ENCODE assay signal across 2 cellular contexts in the genomic region with DNA sequence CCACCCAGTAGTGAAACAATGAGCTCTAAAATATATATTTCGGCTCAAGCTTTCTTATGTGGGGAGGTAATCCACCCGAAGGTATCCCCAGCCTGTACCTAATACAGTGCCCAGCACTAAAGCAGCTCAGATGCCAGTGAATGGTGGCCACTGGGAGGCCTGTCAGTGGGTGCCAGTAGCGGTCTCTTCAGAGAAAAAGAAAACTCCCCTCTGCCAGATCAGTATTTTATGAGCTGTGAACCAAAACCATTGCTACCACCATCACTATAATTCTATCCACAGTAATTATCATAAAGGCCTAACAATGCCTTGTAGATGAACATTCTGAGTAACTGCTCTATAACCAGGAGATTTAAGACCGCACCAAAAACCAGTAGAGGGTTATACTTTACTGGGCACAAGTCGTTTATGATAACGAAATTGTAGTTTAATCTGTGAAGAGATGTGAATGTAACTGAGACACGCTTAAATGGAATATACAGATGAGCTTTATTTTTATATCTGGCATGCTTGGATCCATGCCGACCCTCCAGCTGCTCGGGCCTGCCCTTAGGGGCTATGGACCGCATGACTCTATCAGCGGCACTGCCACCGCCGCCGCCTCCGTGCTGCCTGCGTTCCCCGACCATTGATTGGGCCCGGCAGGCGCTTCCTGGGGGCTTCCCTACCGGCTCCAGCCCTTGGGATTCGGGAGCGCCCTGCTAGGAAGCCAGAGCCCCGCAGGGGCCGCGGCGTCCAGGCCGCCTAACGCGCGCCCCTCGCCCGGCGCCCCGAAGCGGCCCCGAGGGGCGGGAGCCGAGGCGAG.
TF ChIP-seq lines count a peak whose summit lies in the region.

No MANE protein-coding gene starts in this region.

TF ChIP-seq in SK-N-SH, 30 proteins besides CTCF, POLR2A, EP300 and RAD21 (continued from another document):
- peak; percentile 66 for TF ChIP-seq MXI1 (IDR thresholded peaks at IDR 0.05; ENCODE audit: low read depth, low read length)
- TF ChIP-seq SIN3A (IDR thresholded peaks at IDR 0.05; ENCODE audit: borderline replicate concordance, low read depth, low read length), result no peak
- no peak for TF ChIP-seq YY1 (IDR thresholded peaks at IDR 0.05; ENCODE audit: low read depth)
- TF ChIP-seq TEAD4 (IDR thresholded peaks at IDR 0.05; ENCODE audit: borderline replicate concordance, insufficient read depth), result no peak
- TF ChIP-seq, protein P1, sequence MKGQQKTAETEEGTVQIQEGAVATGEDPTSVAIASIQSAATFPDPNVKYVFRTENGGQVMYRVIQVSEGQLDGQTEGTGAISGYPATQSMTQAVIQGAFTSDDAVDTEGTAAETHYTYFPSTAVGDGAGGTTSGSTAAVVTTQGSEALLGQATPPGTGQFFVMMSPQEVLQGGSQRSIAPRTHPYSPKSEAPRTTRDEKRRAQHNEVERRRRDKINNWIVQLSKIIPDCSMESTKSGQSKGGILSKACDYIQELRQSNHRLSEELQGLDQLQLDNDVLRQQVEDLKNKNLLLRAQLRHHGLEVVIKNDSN (IDR thresholded peaks at IDR 0.05; ENCODE audit: borderline replicate concordance, low read depth), result no peak
- no peak for TF ChIP-seq RXRA (IDR thresholded peaks at IDR 0.05; ENCODE audit: borderline replicate concordance, low read depth)
- TF ChIP-seq, protein P2, sequence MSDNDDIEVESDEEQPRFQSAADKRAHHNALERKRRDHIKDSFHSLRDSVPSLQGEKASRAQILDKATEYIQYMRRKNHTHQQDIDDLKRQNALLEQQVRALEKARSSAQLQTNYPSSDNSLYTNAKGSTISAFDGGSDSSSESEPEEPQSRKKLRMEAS (IDR thresholded peaks at IDR 0.05; ENCODE audit: low read depth), result 0 out of 2 replicates have a peak, but pooled peaks have one; percentile 11
- TF ChIP-seq FOXM1 (IDR thresholded peaks at IDR 0.05; ENCODE audit: low read depth), result no peak
- TF ChIP-seq JUND (IDR thresholded peaks at IDR 0.05), result no peak
- TF ChIP-seq NFIC (IDR thresholded peaks at IDR 0.05; ENCODE audit: borderline replicate concordance), result no peak
- TF ChIP-seq POLR2AphosphoS5 (IDR thresholded peaks at IDR 0.05; ENCODE audit: low read depth, low read length), result no peak

TF ChIP-seq in K562, 482 proteins besides CTCF, POLR2A, EP300 and RAD21 (continued from another document):
- TF ChIP-seq, protein P3, sequence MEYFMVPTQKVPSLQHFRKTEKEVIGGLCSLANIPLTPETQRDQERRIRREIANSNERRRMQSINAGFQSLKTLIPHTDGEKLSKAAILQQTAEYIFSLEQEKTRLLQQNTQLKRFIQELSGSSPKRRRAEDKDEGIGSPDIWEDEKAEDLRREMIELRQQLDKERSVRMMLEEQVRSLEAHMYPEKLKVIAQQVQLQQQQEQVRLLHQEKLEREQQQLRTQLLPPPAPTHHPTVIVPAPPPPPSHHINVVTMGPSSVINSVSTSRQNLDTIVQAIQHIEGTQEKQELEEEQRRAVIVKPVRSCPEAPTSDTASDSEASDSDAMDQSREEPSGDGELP (CRISPR knock-in tag; IDR thresholded peaks at IDR 0.05; ENCODE audit: borderline replicate concordance), result peak; percentile 51; the same call in 1 of the 2 replicates
- TF ChIP-seq KLF13 (tag; IDR thresholded peaks at IDR 0.05; ENCODE audit: borderline replicate concordance, low read depth), result no peak
- TF ChIP-seq, protein P4, sequence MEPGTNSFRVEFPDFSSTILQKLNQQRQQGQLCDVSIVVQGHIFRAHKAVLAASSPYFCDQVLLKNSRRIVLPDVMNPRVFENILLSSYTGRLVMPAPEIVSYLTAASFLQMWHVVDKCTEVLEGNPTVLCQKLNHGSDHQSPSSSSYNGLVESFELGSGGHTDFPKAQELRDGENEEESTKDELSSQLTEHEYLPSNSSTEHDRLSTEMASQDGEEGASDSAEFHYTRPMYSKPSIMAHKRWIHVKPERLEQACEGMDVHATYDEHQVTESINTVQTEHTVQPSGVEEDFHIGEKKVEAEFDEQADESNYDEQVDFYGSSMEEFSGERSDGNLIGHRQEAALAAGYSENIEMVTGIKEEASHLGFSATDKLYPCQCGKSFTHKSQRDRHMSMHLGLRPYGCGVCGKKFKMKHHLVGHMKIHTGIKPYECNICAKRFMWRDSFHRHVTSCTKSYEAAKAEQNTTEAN (CRISPR knock-in tag; IDR thresholded peaks at IDR 0.05), result 0 out of 2 replicates have a peak, but pooled peaks have one; percentile 65
- TF ChIP-seq SP1 (CRISPR knock-in tag; IDR thresholded peaks at IDR 0.05), result 0 out of 2 replicates have a peak, but pooled peaks have one; percentile 39
- peak; percentile 19 for TF ChIP-seq TAF1 (IDR thresholded peaks at IDR 0.05; ENCODE audit: control insufficient read depth, extremely low read depth, insufficient read depth, low read length, severe bottlenecking)
- peak in 1 of 3 experiments; percentile 40 for TF ChIP-seq YY1 (IDR thresholded peaks at IDR 0.05; ENCODE audit: borderline replicate concordance in 1 of 3, control insufficient read depth in 1 of 3, extremely low read depth in 1 of 3, insufficient read depth in 3 of 3, insufficient read length in 1 of 3, insufficient replicate concordance in 2 of 3, low read depth in 1 of 3, low read length in 2 of 3)
